17 cellular contexts compared by ENCODE assay signal in genomic region chr2:60468390-60469085, GRCh38.
DNase-seq lines count a peak whose midpoint lies in the region; ATAC-seq, FAIRE-seq and TF ChIP-seq lines count a peak whose summit lies in the region.
"Had no signal": no experiment of that assay in that cellular context is flagged by ENCODE, and none has a peak within 500 bp of the region (broad histone marks: within the 10 kb centered on the region; RNA-seq: fewer than 3 reads in every experiment).

No MANE protein-coding gene starts in this region.

- WGBS in aorta, 2 donors: 73 to 74% methylated on average over 7 of the region's 7 CpGs

- peaks cover 20% of the 10 kb centered on the region for H3K4me1 Mint-ChIP-seq in HFFc6 (ENCODE audit: low read depth)
- H3K4me1 Mint-ChIP-seq: CD4-positive, CD25-positive, alpha-beta regulatory T cell had no signal

- TF ChIP-seq POLR2A in H54 (IDR thresholded peaks at IDR 0.05; ENCODE audit: low read depth, low read length): no peak

- H3K27me3 ChIP-seq in RWPE2 (ENCODE audit: insufficient read depth, poor library complexity, severe bottlenecking) (no peaks in the 10 kb centered on the region), aorta (ENCODE audit: control insufficient read depth in 1 of 2, insufficient read depth in 2 of 2, low read length in 1 of 2) (no peaks in the 10 kb centered on the region)
- H3K27me3 ChIP-seq: esophagus squamous epithelium had no signal

- peak overlapping the region; percentile 85 for H3K27ac Mint-ChIP-seq in HFFc6
- H3K27ac Mint-ChIP-seq: CD4-positive, CD25-positive, alpha-beta regulatory T cell had no signal

- intact Hi-C loops in aorta (cut with DNase I): no loop called here

- H3K4me3 ChIP-seq in AG09309 (ENCODE audit: control insufficient read depth, low read depth, low read length): no peak overlapping the region
- H3K4me3 ChIP-seq in RWPE2 (ENCODE audit: severe bottlenecking): no peak overlapping the region
- H3K4me3 ChIP-seq in fibroblast of pulmonary artery (replicated peaks; ENCODE audit: low read depth, low read length): no peak overlapping the region
- no peak overlapping the region for H3K4me3 ChIP-seq in aorta (ENCODE audit: low read length in 2 of 2)
- H3K4me3 ChIP-seq: esophagus squamous epithelium, PC-9 had no signal

- H3K4me3 Mint-ChIP-seq in HFFc6: peak overlapping the region; percentile 65
- H3K4me3 Mint-ChIP-seq: CD4-positive, CD25-positive, alpha-beta regulatory T cell had no signal

- H3K36me3 Mint-ChIP-seq in HFFc6 (ENCODE audit: low read depth): no peaks in the 10 kb centered on the region
- H3K36me3 Mint-ChIP-seq: CD4-positive, CD25-positive, alpha-beta regulatory T cell had no signal

- no peak for FAIRE-seq in H54 (lab: Jason Lieb, UNC)
- FAIRE-seq: TTC549 had no signal

- H3K9me3 ChIP-seq in RWPE2 (ENCODE audit: severe bottlenecking): no peaks in the 10 kb centered on the region
- H3K9me3 ChIP-seq in aorta (ENCODE audit: control insufficient read depth, low read length): no peaks in the 10 kb centered on the region
- H3K9me3 ChIP-seq: esophagus squamous epithelium had no signal

- TF ChIP-seq CTCF in AG09309 (IDR thresholded peaks at IDR 0.05; ENCODE audit: control insufficient read depth, insufficient read depth, low read depth, low read length, missing control alignments) (no peak), HFFc6 (IDR thresholded peaks at IDR 0.05) (no peak), RWPE2 (IDR thresholded peaks at IDR 0.05; ENCODE audit: poor library complexity, severe bottlenecking) (no peak), fibroblast of pulmonary artery (IDR thresholded peaks at IDR 0.05; ENCODE audit: low read length, missing control alignments) (no peak)

- peak; percentile 86 for ATAC-seq in RWPE2 (ENCODE audit: low read depth)
- ATAC-seq in aorta (ENCODE audit: low FRiP score): no peak
- ATAC-seq: HCT116, left cardiac atrium had no signal

- H3K27me3 Mint-ChIP-seq in HFFc6 (ENCODE audit: insufficient read depth): no peaks in the 10 kb centered on the region; the same call in 1 of the 2 replicates

- DNase-seq in AG09309 (ENCODE audit: low read depth) (peak; percentile 43), HFFc6 (peak; percentile 37), RWPE2 (ENCODE audit: low spot score) (no peak), fibroblast of pulmonary artery (ENCODE audit: low read depth) (peak; percentile 60), ureter (ENCODE audit: low spot score) (no peak), H54 (ENCODE audit: insufficient read length, low spot score) (no peak), retina (no peak), aorta (no peak)
- DNase-seq: caudate nucleus; CD4-positive, CD25-positive, alpha-beta regulatory T cell; esophagus squamous epithelium; left cardiac atrium; NCI-H1694; PC-9; stimulated activated CD4-positive, alpha-beta T cell treated with anti-CD3 and anti-CD28 coated beads, Interleukin-1b, Interleukin-23, amount 100 ng/mL, for 48 hours had no signal

- no peak overlapping the region for H3K27ac ChIP-seq in RWPE2 (ENCODE audit: poor library complexity, severe bottlenecking)
- no peak overlapping the region for H3K27ac ChIP-seq in aorta (ENCODE audit: low read depth in 1 of 2, low read length in 2 of 2)
- H3K27ac ChIP-seq: PC-9 had no signal

- H3K4me1 ChIP-seq in RWPE2 (ENCODE audit: insufficient read depth, poor library complexity, severe bottlenecking) (peaks cover 14% of the 10 kb centered on the region), aorta (ENCODE audit: control insufficient read depth in 1 of 2, insufficient read depth in 2 of 2, low read length in 2 of 2) (no peaks in the 10 kb centered on the region)

- H3K36me3 ChIP-seq in RWPE2 (ENCODE audit: low read depth): no peaks in the 10 kb centered on the region
- H3K36me3 ChIP-seq in aorta (ENCODE audit: control insufficient read depth in 1 of 2, insufficient read depth in 2 of 2, low read length in 1 of 2): no peaks in the 10 kb centered on the region
- H3K36me3 ChIP-seq: esophagus squamous epithelium had no signal

- no peaks in the 10 kb centered on the region for H3K9me3 Mint-ChIP-seq in HFFc6

Comparison
In these comparisons a context has a peak if more than half of its experiments do, and no peak if none do; other contexts are left out.
1. DNase-seq: peak in AG09309 (single experiment), HFFc6 (single experiment) and fibroblast of pulmonary artery (single experiment); none in RWPE2 (single experiment), ureter (single experiment), H54 (single experiment), retina (single experiment) and aorta (0 of 2).